ENCODE assay signal across 9 cellular contexts in genomic region chr1:119372493-119373086, GRCh38. TPM values are rescaled to one million over a fixed set of nuclear protein-coding genes. Genes with fewer than 3 reads are reported as not detected.
DNase-seq lines count a peak whose midpoint lies in the region; ATAC-seq and TF ChIP-seq lines count a peak whose summit lies in the region.
"Had no signal": no experiment of that assay in that cellular context is flagged by ENCODE, and none has a peak within 500 bp of the region (broad histone marks: within the 10 kb centered on the region; RNA-seq: fewer than 3 reads in every experiment).

No MANE protein-coding gene starts in this region.

- H3K27me3 ChIP-seq in right atrium auricular region = no peaks in the 10 kb centered on the region

- H3K36me3 Mint-ChIP-seq in activated T-cell treated with anti-CD3 and anti-CD28 coated beads, Interleukin-2, amount 50 U/mL, for 72 hours (ENCODE audit: insufficient read depth in 2 of 2) = no peaks in the 10 kb centered on the region

- H3K27ac Mint-ChIP-seq in activated T-cell treated with anti-CD3 and anti-CD28 coated beads, Interleukin-2, amount 50 U/mL, for 72 hours = no peak overlapping the region

- H3K4me1 Mint-ChIP-seq in activated T-cell treated with anti-CD3 and anti-CD28 coated beads, Interleukin-2, amount 50 U/mL, for 72 hours (ENCODE audit: low read depth) = peaks cover 11% of the 10 kb centered on the region

- H3K9me3 ChIP-seq in right atrium auricular region = no peaks in the 10 kb centered on the region

- H3K4me3 Mint-ChIP-seq in activated T-cell treated with anti-CD3 and anti-CD28 coated beads, Interleukin-2, amount 50 U/mL, for 72 hours = no peak overlapping the region

- H3K27me3 Mint-ChIP-seq in activated T-cell treated with anti-CD3 and anti-CD28 coated beads, Interleukin-2, amount 50 U/mL, for 72 hours (ENCODE audit: low read depth) = peaks cover 17% of the 10 kb centered on the region

- ATAC-seq in activated T-cell treated with anti-CD3 and anti-CD28 coated beads, Interleukin-2, amount 50 U/mL, for 72 hours (replicated peaks in 1 of 2) = no peak
- peak; percentile 47 for ATAC-seq in HG02852 (IDR thresholded peaks at IDR 0.05; ENCODE audit: unreplicated experiment)

- H3K9me3 Mint-ChIP-seq in activated T-cell treated with anti-CD3 and anti-CD28 coated beads, Interleukin-2, amount 50 U/mL, for 72 hours = peaks cover 0 to 3% of the 10 kb centered on the region in 2 donors

- H3K36me3 ChIP-seq in right atrium auricular region = no peaks in the 10 kb centered on the region

- TF ChIP-seq CTCF in right atrium auricular region (IDR thresholded peaks at IDR 0.05) = no peak

- no peak overlapping the region for H3K4me3 ChIP-seq in right atrium auricular region
- H3K4me3 ChIP-seq: skin epidermis had no signal

- H3K27ac ChIP-seq in right atrium auricular region = no peak overlapping the region
- H3K27ac ChIP-seq: skin epidermis had no signal

- no peaks in the 10 kb centered on the region for H3K4me1 ChIP-seq in right atrium auricular region

- peak; percentile 3 to 5 for DNase-seq in activated T-cell treated with anti-CD3 and anti-CD28 coated beads, Interleukin-2, amount 50 U/mL, for 72 hours
- DNase-seq in activated T-cell treated with anti-CD3 and anti-CD28 coated beads for 4 hours = no peak
- DNase-seq in iPS-NIHi7 (ENCODE audit: extremely low spot score) = peak; percentile 88
- DNase-seq in right atrium auricular region (ENCODE audit: low spot score) = no peak
- DNase-seq in hippocampal formation (lab: John Stamatoyannopoulos, UW) = no peak
- no peak for DNase-seq in inferior parietal cortex (ENCODE audit: extremely low spot score)

TF ChIP-seq in PFSK-1, 5 proteins besides CTCF, POLR2A, EP300 and RAD21:
- no peak for TF ChIP-seq REST (IDR thresholded peaks at IDR 0.05; ENCODE audit: insufficient read depth in 1 of 2, low read depth in 2 of 2, low read length in 2 of 2)
- no peak for TF ChIP-seq TAF1 (IDR thresholded peaks at IDR 0.05; ENCODE audit: borderline replicate concordance, insufficient read depth, low read length)
- TF ChIP-seq POLR2AphosphoS5 (IDR thresholded peaks at IDR 0.05; ENCODE audit: low read depth, low read length) = no peak
- TF ChIP-seq FOXP2 (optimal IDR thresholded peaks at IDR 0.05; ENCODE audit: borderline replicate concordance, extremely low read depth, extremely low read length, insufficient read depth) = no peak
- 0 out of 2 replicates have a peak, but pooled peaks have one; percentile 8 for TF ChIP-seq SIN3A (IDR thresholded peaks at IDR 0.05; ENCODE audit: borderline replicate concordance, insufficient read depth, low read length)

RNA-seq across cellular contexts. Expression of gene HAO2, which starts 4.0 kb away (rescaled TPM):
- not detected for total RNA-seq in activated T-cell treated with anti-CD3 and anti-CD28 coated beads, Interleukin-2, amount 50 U/mL, for 72 hours
- not detected for polyA plus RNA-seq in PFSK-1 (2012; ENCODE audit: insufficient read length, low read depth)
- total RNA-seq in right atrium auricular region = not detected

RNA-seq across cellular contexts. Expression of gene HSD3B2, which starts 42.4 kb away (rescaled TPM):
- not detected for total RNA-seq in activated T-cell treated with anti-CD3 and anti-CD28 coated beads, Interleukin-2, amount 50 U/mL, for 72 hours
- polyA plus RNA-seq in PFSK-1 (2012; ENCODE audit: insufficient read length, low read depth) = not detected
- not detected for total RNA-seq in right atrium auricular region

Comparison
In these comparisons a context has a peak if more than half of its experiments do, and no peak if none do; other contexts are left out.
1. DNase-seq: peak in activated T-cell treated with anti-CD3 and anti-CD28 coated beads, Interleukin-2, amount 50 U/mL, for 72 hours (2 of 2) and iPS-NIHi7 (single experiment); none in activated T-cell treated with anti-CD3 and anti-CD28 coated beads for 4 hours (single experiment), right atrium auricular region (single experiment), hippocampal formation (0 of 2) and inferior parietal cortex (single experiment).